In the genomic region with DNA sequence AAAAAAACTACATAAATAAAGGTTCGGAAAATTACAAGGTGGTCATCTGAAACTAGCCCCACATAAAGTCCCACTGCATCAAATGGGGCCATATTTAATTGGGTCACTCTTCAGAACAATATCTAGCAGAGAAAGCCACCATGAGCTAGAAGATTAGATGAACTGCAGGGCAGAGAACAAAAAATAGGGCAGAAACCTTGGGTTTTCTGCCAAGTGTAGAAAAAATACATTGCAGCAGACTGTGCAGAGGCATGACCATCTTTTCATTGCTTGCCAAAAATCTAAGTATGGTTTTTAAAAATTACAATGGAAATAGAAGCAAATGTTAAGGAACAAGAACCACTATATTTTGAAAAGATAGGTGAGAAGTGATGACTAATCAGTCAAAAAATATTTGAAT, we compare ENCODE assay signal across 21 cellular contexts.
"Had no signal": no experiment of that assay in that cellular context is flagged by ENCODE, and none has a peak within 500 bp of the region (broad histone marks: within the 10 kb centered on the region; RNA-seq: fewer than 3 reads in every experiment).

No MANE protein-coding gene starts in this region.

- H3K9ac ChIP-seq: parathyroid adenoma had no signal

- H3K4me1 Mint-ChIP-seq: natural killer cell; neural crest cell; stimulated activated naive CD8-positive, alpha-beta T cell treated with anti-CD3 and anti-CD28 coated beads, Interleukin-15, amount 100 ng/mL, for 72 hours had no signal

- H3K9me3 Mint-ChIP-seq: effector memory CD8-positive, alpha-beta T cell; natural killer cell; neural crest cell; stimulated activated naive CD8-positive, alpha-beta T cell treated with anti-CD3 and anti-CD28 coated beads, Interleukin-15, amount 100 ng/mL, for 72 hours; type B pancreatic cell had no signal

- H3K4me1 ChIP-seq: esophagus squamous epithelium, lower lobe of right lung, parathyroid adenoma, right lobe of liver, tibial artery had no signal

- H3K79me2 ChIP-seq: parathyroid adenoma had no signal

- H3K27ac Mint-ChIP-seq: effector memory CD8-positive, alpha-beta T cell; natural killer cell; stimulated activated naive CD8-positive, alpha-beta T cell treated with anti-CD3 and anti-CD28 coated beads, Interleukin-15, amount 100 ng/mL, for 72 hours; type B pancreatic cell had no signal

- H3K4me3 Mint-ChIP-seq: effector memory CD8-positive, alpha-beta T cell; natural killer cell; neural crest cell; stimulated activated naive CD8-positive, alpha-beta T cell treated with anti-CD3 and anti-CD28 coated beads, Interleukin-15, amount 100 ng/mL, for 72 hours; type B pancreatic cell had no signal

- H3K9me3 ChIP-seq: esophagus squamous epithelium, lower lobe of right lung, right lobe of liver, testis, tibial artery had no signal

- H2AFZ ChIP-seq: parathyroid adenoma had no signal

- H3K4me3 ChIP-seq: coronary artery, esophagus squamous epithelium, lower lobe of right lung, right lobe of liver, testis, tibial artery had no signal

- H3K36me3 ChIP-seq: esophagus squamous epithelium, lower lobe of right lung, right lobe of liver, tibial artery had no signal

- ATAC-seq: effector memory CD8-positive, alpha-beta T cell; left ventricle myocardium superior; lower lobe of right lung; natural killer cell; right lobe of liver; stimulated activated naive CD8-positive, alpha-beta T cell treated with anti-CD3 and anti-CD28 coated beads, Interleukin-15, amount 100 ng/mL, for 72 hours had no signal

- H3K27me3 ChIP-seq: right lobe of liver, testis had no signal

- H3K36me3 Mint-ChIP-seq: natural killer cell, type B pancreatic cell had no signal

- H3K27ac ChIP-seq: coronary artery, esophagus squamous epithelium, lower lobe of right lung, parathyroid adenoma, right lobe of liver, tibial artery had no signal

- DNase-seq: dermis blood vessel endothelial cell; effector memory CD8-positive, alpha-beta T cell; erythroblast; esophagus squamous epithelium; head of caudate nucleus; left ventricle myocardium superior; lower lobe of right lung; natural killer cell; right lobe of liver; small intestine; stimulated activated CD4-positive, alpha-beta T cell treated with anti-CD3 and anti-CD28 coated beads, Interleukin-15, amount 100 ng/mL, for 24 hours; stimulated activated CD4-positive, alpha-beta T cell treated with anti-CD3 and anti-CD28 coated beads, Interleukin-2, amount 100 ng/mL, for 48 hours; stimulated activated CD8-positive, alpha-beta memory T cell treated with anti-CD3 and anti-CD28 coated beads, Interleukin-4, amount 100 ng/mL, for 48 hours; stimulated activated naive CD4-positive, alpha-beta T cell; stimulated activated naive CD8-positive, alpha-beta T cell treated with anti-CD3 and anti-CD28 coated beads, Interleukin-15, amount 100 ng/mL, for 72 hours; testis; tibial artery had no signal
